10 cellular contexts compared by ENCODE assay signal in genomic region chr7:2116903-2117680, GRCh38.
DNase-seq lines count a peak whose midpoint lies in the region; ATAC-seq and TF ChIP-seq lines count a peak whose summit lies in the region.
"Had no signal": no experiment of that assay in that cellular context is flagged by ENCODE, and none has a peak within 500 bp of the region (broad histone marks: within the 10 kb centered on the region; RNA-seq: fewer than 3 reads in every experiment).

No MANE protein-coding gene starts in this region.

- H3K4me1 ChIP-seq in HUES6 (ENCODE audit: control insufficient read depth, insufficient read depth, low read length) (no peaks in the 10 kb centered on the region), heart right ventricle (peaks cover 17 to 65% (median 44%) of the 10 kb centered on the region in 9 donors), sigmoid colon (peaks cover 0 to 32% (median 30%) of the 10 kb centered on the region in 4 donors)

- H3K9ac ChIP-seq in HUES6 (ENCODE audit: low read length), result no peak overlapping the region

- H3K27ac ChIP-seq in HUES6 (ENCODE audit: low read depth, low read length) (0 out of 2 replicates have a peak overlapping the region, but pooled peaks have one; percentile 38), VCaP (peak overlapping the region; percentile 10; the same call in 1 of the 2 replicates), heart right ventricle (peak overlapping the region; percentile 50 to 84 (median 72)), sigmoid colon (peak overlapping the region in 3 of 4 donors; percentile 59 to 71 (median 67))
- H3K27ac ChIP-seq: PC-9 had no signal

- TF ChIP-seq EP300 in sigmoid colon (IDR thresholded peaks at IDR 0.05), result no peak

- TF ChIP-seq CTCF in VCaP (conservative IDR thresholded peaks at IDR 0.05) (no peak), heart right ventricle (IDR thresholded peaks at IDR 0.05) (peak in 4 of 9 donors; percentile 8 to 41 (median 28)), sigmoid colon (IDR thresholded peaks at IDR 0.05) (no peak)

- no peak for TF ChIP-seq POLR2A in sigmoid colon (IDR thresholded peaks at IDR 0.05)

- 33 to 42% methylated on average over 13 to 14 of the region's 14 CpGs for WGBS in heart right ventricle, 2 donors
- 69 to 77% methylated on average over 14 of the region's 14 CpGs for WGBS in sigmoid colon, 2 donors

- no peaks in the 10 kb centered on the region for H3K27me3 ChIP-seq in HUES6 (ENCODE audit: control insufficient read depth, insufficient read depth, low read length)
- H3K27me3 ChIP-seq in heart right ventricle, result no peaks in the 10 kb centered on the region
- no peaks in the 10 kb centered on the region for H3K27me3 ChIP-seq in sigmoid colon

- H3K36me3 ChIP-seq in HUES6 (ENCODE audit: control insufficient read depth, insufficient read depth, low read length) (peaks cover 9% of the 10 kb centered on the region; the same call in 1 of the 2 replicates), heart right ventricle (peaks cover 0 to 3% (median 0%) of the 10 kb centered on the region in 9 donors), sigmoid colon (no peaks in the 10 kb centered on the region)

- DNase-seq in heart right ventricle, result peak; percentile 75 to 79
- DNase-seq in sigmoid colon, result peak; percentile 85
- DNase-seq in kidney glomerular epithelial cell (lab: John Stamatoyannopoulos, UW), result no peak
- no peak for DNase-seq in NCI-H82 treated with DMSO at 0.1 percent for 48 hours (lab: John Stamatoyannopoulos, UW; ENCODE audit: unreplicated experiment)
- no peak for DNase-seq in DMS114 treated with DMSO at 0.1 percent for 48 hours (lab: John Stamatoyannopoulos, UW; ENCODE audit: unreplicated experiment)
- DNase-seq in NK-92 treated with Interleukin-12 subunit alpha and Interleukin-12 subunit beta, amount 100 ng/mL, for 24 hours (lab: John Stamatoyannopoulos, UW), result no peak
- DNase-seq: PC-9; stimulated activated CD8-positive, alpha-beta memory T cell treated with anti-CD3 and anti-CD28 coated beads, Interleukin-4, amount 100 ng/mL, for 48 hours had no signal

- H3K9me3 ChIP-seq in HUES6 (ENCODE audit: control insufficient read depth, insufficient read depth, low read depth, low read length), result no peaks in the 10 kb centered on the region
- H3K9me3 ChIP-seq in heart right ventricle, result no peaks in the 10 kb centered on the region
- H3K9me3 ChIP-seq in sigmoid colon, result no peaks in the 10 kb centered on the region

- intact Hi-C loops in heart right ventricle (cut with DNase I) (loop anchor here in 2 of 10 donors (5.0 kb wide), 1 partner anchor 40 kb away; no protein-coding TSS in a partner anchor), sigmoid colon (cut with DNase I) (no loop called here)

- ATAC-seq in heart right ventricle, result peak; percentile 48 to 85 (median 80)

- H3K4me3 ChIP-seq in HUES6 (ENCODE audit: low read depth, low read length), result no peak overlapping the region
- H3K4me3 ChIP-seq in heart right ventricle, result no peak overlapping the region
- no peak overlapping the region for H3K4me3 ChIP-seq in sigmoid colon
- H3K4me3 ChIP-seq: PC-9 had no signal

Comparison
In these comparisons a context has a peak if more than half of its experiments do, and no peak if none do; other contexts are left out.
1. H3K27ac ChIP-seq: peak in every context shown above with its lines; median percentile 72 in heart right ventricle; 67 in sigmoid colon; 38 in HUES6; 10 in VCaP.
2. DNase-seq: peak in heart right ventricle (2 of 2) and sigmoid colon (single experiment); none in kidney glomerular epithelial cell (single experiment), NCI-H82 treated with DMSO at 0.1 percent for 48 hours (single experiment), DMS114 treated with DMSO at 0.1 percent for 48 hours (single experiment) and NK-92 treated with Interleukin-12 subunit alpha and Interleukin-12 subunit beta, amount 100 ng/mL, for 24 hours (single experiment).